8 cellular contexts compared by ENCODE assay signal in the genomic region with DNA sequence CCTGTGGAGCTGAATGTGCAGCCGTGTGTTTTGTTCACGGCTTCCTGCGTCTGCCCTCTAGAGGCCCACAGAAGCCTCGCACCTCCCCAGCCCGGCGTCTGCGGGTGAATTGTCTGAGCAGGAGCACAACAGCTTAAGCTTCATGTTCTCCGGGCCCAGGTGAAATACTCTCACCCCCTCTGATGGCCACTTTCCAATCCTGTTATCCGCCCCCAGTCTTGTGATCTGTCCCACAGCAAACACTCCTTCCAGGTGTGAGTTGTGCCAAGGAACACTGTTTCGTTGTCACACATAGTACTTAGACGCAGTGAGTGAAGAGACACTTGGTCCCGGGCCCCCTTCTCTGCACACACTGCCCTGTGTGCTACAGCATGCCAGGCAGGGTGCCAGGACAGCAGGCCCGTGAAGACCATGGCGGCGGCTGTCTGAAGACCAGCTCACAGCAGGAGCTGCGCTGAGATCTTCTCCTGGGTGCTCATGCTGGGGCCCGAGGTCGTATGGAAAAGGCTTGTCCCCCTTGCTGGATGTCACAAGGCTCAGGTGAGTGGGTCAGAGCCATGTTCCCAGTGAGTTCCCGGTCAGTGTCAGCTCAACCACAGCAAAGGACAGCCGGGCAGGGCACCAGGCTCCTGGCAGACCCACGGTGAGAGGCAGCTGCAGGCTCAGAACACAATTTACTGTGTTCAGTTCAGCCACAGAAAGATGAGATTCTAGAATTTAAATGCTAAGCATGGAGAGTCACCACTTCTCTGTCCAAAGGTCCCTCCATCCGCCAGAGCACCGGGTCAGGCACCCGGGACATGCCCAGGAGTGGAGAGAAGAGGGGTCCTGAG. TPM values are rescaled to one million over a fixed set of nuclear protein-coding genes. Genes with fewer than 3 reads are reported as not detected.
DNase-seq lines count a peak whose midpoint lies in the region; ATAC-seq, FAIRE-seq and TF ChIP-seq lines count a peak whose summit lies in the region.

No MANE protein-coding gene starts in this region.

- FAIRE-seq in urothelium cell line (lab: Jason Lieb, UNC) = no peak

- no peak overlapping the region for H3K4me3 ChIP-seq in fibroblast of the aortic adventitia (ENCODE audit: low read depth, low read length)

- peak; percentile 67 for ATAC-seq in HG03039 (IDR thresholded peaks at IDR 0.05; ENCODE audit: unreplicated experiment)

- TF ChIP-seq CTCF in fibroblast of the aortic adventitia (IDR thresholded peaks at IDR 0.05; ENCODE audit: insufficient read depth, low read length) = peak; percentile 97

- DNase-seq in ELR (ENCODE audit: low read depth) (peak; percentile 86), NCI-H510A treated with DMSO at 0.1 percent for 48 hours (lab: John Stamatoyannopoulos, UW) (peak; percentile 66), activated T-cell treated with anti-CD3 and anti-CD28 coated beads for 1 hour (ENCODE audit: low read depth) (peak; percentile 29), fibroblast of the aortic adventitia (ENCODE audit: low read depth) (peak; percentile 84), occipital lobe (lab: John Stamatoyannopoulos, UW) (peak; percentile 58), urothelium cell line (ENCODE audit: low spot score) (peak; percentile 71), cerebellar nuclear complex (lab: John Stamatoyannopoulos, UW) (no peak)

RNA-seq across cellular contexts. Expression of gene PXDN, which starts 6.8 kb away (rescaled TPM):
- total RNA-seq in fibroblast of the aortic adventitia (ENCODE audit: low replicate concordance) (55.5 and 137 TPM in 2 replicates), occipital lobe (35.6 TPM)

Comparison
In these comparisons a context has a peak if more than half of its experiments do, and no peak if none do; other contexts are left out.
1. DNase-seq: peak in ELR (single experiment), NCI-H510A treated with DMSO at 0.1 percent for 48 hours (single experiment), activated T-cell treated with anti-CD3 and anti-CD28 coated beads for 1 hour (single experiment), fibroblast of the aortic adventitia (single experiment), occipital lobe (single experiment) and urothelium cell line (single experiment); none in cerebellar nuclear complex (0 of 2).